8 cellular contexts compared by ENCODE assay signal in genomic region chr7:76020031-76020714, GRCh38. TPM values are rescaled to one million over a fixed set of nuclear protein-coding genes. Genes with fewer than 3 reads are reported as not detected.
DNase-seq lines count a peak whose midpoint lies in the region; ATAC-seq, FAIRE-seq and TF ChIP-seq lines count a peak whose summit lies in the region.

No MANE protein-coding gene starts in this region.

- POLR2A ChIA-PET in RWPE1 (lab: Yijun Ruan, JAX; ENCODE audit: low non-redundant PET), result no interaction called here

- DNase-seq in D341Med (ENCODE audit: low spot score) (peak; percentile 85), HuH-7 (ENCODE audit: low spot score) (peak; percentile 65), RWPE1 (ENCODE audit: low spot score) (peak; percentile 63), germinal center (ENCODE audit: low spot score) (peak; percentile 72), pancreas (peak; percentile 40 to 88 (median 76)), type B pancreatic cell (ENCODE audit: extremely low spot score, unreplicated experiment) (no peak)
- DNase-seq in activated effector memory CD4-positive, alpha-beta T cell treated with anti-CD3 and anti-CD28 coated beads, Interleukin-2, amount 50 U/mL, for 16 hours, result peak; percentile 88

- H3K36me3 Mint-ChIP-seq in type B pancreatic cell, result peaks cover 23% of the 10 kb centered on the region

- TF ChIP-seq CTCF in RWPE1 (conservative IDR thresholded peaks at IDR 0.05; ENCODE audit: low read depth) (peak; percentile 89), pancreas (IDR thresholded peaks at IDR 0.05) (peak; percentile 84 to 86 (median 84)), type B pancreatic cell (conservative IDR thresholded peaks at IDR 0.05) (peak; percentile 94)

- no peaks in the 10 kb centered on the region for H3K4me1 Mint-ChIP-seq in type B pancreatic cell (ENCODE audit: unreplicated experiment)

- no peaks in the 10 kb centered on the region for H3K27me3 ChIP-seq in pancreas

- no peak overlapping the region for H3K27ac Mint-ChIP-seq in type B pancreatic cell

- no peak overlapping the region for H3K4me3 ChIP-seq in pancreas

- CTCF ChIA-PET in RWPE1 (lab: Yijun Ruan, JAX), result interaction anchor here (0.6 to 1.7 kb wide), 7 partner anchors 11 to 231 kb away, joined by 3 to 15 read pairs (median 3); no protein-coding TSS in a partner anchor

- H3K27me3 Mint-ChIP-seq in type B pancreatic cell, result no peaks in the 10 kb centered on the region

- FAIRE-seq in pancreas (lab: Jason Lieb, UNC), result no peak

- H3K4me1 ChIP-seq in pancreas, result no peaks in the 10 kb centered on the region

- no peaks in the 10 kb centered on the region for H3K9me3 Mint-ChIP-seq in type B pancreatic cell

- intact Hi-C loops in pancreas (cut with DNase I), result loop anchor here (5.0 to 10.0 kb wide), 3 partner anchors 153 to 158 kb away; no protein-coding TSS in a partner anchor

- ATAC-seq in pancreas, result peak; percentile 68 to 95 (median 92)
- ATAC-seq in GM18861 (IDR thresholded peaks at IDR 0.05; ENCODE audit: unreplicated experiment), result no peak

- 41 to 44% methylated on average over 6 of the region's 6 CpGs for WGBS in pancreas, 2 donors

- no peaks in the 10 kb centered on the region for H3K9me3 ChIP-seq in pancreas

- H3K4me3 Mint-ChIP-seq in type B pancreatic cell, result no peak overlapping the region

- H3K27ac ChIP-seq in RWPE1 (no peak overlapping the region), pancreas (no peak overlapping the region)

- H3K36me3 ChIP-seq in pancreas, result peaks cover 0 to 13% (median 0%) of the 10 kb centered on the region in 3 donors

RNA-seq across cellular contexts. Expression of gene TMEM120A, which starts 25.8 kb away (rescaled TPM):
- total RNA-seq in pancreas (10 to 100 TPM; 29.5 to 38.7 (median 33.6) TPM), type B pancreatic cell (ENCODE audit: low replicate concordance) (22.5 and 37.1 TPM in 2 replicates)
- 10 to 100 TPM; 71.8 to 72.0 TPM for polyA plus RNA-seq in pancreas

RNA-seq across cellular contexts. Expression of gene STYXL1, which starts 27.6 kb away (rescaled TPM):
- total RNA-seq in pancreas (10 to 100 TPM; 13.3 to 24.1 (median 20.4) TPM), type B pancreatic cell (ENCODE audit: low replicate concordance) (45.9 and 51.9 TPM in 2 replicates)
- 10 to 100 TPM; 31.2 to 47.6 TPM for polyA plus RNA-seq in pancreas

RNA-seq across cellular contexts. Expression of gene MDH2, which starts 27.7 kb away (rescaled TPM):
- total RNA-seq in pancreas (100 to 1,000 TPM in 2 of 6 donors, 10 to 100 TPM in 4; 64.6 to 106 (median 91.4) TPM), type B pancreatic cell (ENCODE audit: low replicate concordance) (177 and 239 TPM in 2 replicates)
- polyA plus RNA-seq in pancreas, result 10 to 100 TPM; 36.3 to 61.5 TPM
